Comparison of ENCODE assay signal across 7 cellular contexts in genomic region chr13:96533408-96533807, GRCh38.
"Had no signal": no experiment of that assay in that cellular context is flagged by ENCODE, and none has a peak within 500 bp of the region (broad histone marks: within the 10 kb centered on the region; RNA-seq: fewer than 3 reads in every experiment).

No MANE protein-coding gene starts in this region.

- FAIRE-seq: H1, H54, HTR-8/SVneo had no signal

- ATAC-seq: GM23338 had no signal

- DNase-seq: H9, HCEC 1CT, IMR-90 had no signal
